In the genomic region with DNA sequence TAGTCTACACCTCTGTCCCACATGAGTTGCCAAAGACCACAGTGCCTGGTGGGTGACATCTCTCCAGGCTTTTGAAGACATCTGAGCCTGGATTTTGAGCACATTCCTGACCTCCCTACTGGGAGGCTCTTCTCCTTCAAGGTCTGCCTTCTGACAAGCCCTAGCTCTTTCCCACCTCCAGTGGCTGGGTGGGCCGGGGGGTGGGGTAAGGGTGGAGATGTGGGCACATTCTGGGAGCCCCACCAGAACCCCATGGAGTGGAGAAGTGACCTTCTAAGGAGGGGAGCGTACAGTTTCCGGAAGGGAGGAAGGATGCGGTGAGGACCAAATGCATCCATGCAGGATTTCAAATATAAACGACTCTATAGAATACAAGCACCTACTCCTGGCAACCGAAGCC, we compare ENCODE assay signal across 2 cellular contexts.
TF ChIP-seq lines count a peak whose summit lies in the region.

No MANE protein-coding gene starts in this region.

TF ChIP-seq in A549, 52 proteins besides CTCF, POLR2A, EP300 and RAD21:
- TF ChIP-seq FOXS1 (CRISPR knock-in tag; IDR thresholded peaks at IDR 0.05) (no peak), CBX2 (IDR thresholded peaks at IDR 0.05; ENCODE audit: borderline replicate concordance, low read depth) (no peak), TP53 (CRISPR knock-in tag; IDR thresholded peaks at IDR 0.05) (no peak), MYC (IDR thresholded peaks at IDR 0.05; ENCODE audit: borderline replicate concordance, low read length) (no peak), JUNB (IDR thresholded peaks at IDR 0.05) (no peak), EHMT2 (IDR thresholded peaks at IDR 0.05; ENCODE audit: low read depth) (no peak), RFX5 (IDR thresholded peaks at IDR 0.05) (no peak), ZNF302 (CRISPR knock-in tag; IDR thresholded peaks at IDR 0.05) (no peak), POLR2AphosphoS2 (conservative IDR thresholded peaks at IDR 0.05; ENCODE audit: low read length) (no peak), KDM1A (IDR thresholded peaks at IDR 0.05; ENCODE audit: low read depth) (no peak), RARB (CRISPR knock-in tag; IDR thresholded peaks at IDR 0.05) (no peak), REST (IDR thresholded peaks at IDR 0.05) (no peak), NFE2L2 (conservative IDR thresholded peaks at IDR 0.05; ENCODE audit: low read length) (no peak), PBX3 (IDR thresholded peaks at IDR 0.05) (no peak), TFCP2L1 (CRISPR knock-in tag; IDR thresholded peaks at IDR 0.05) (no peak), PHF8 (IDR thresholded peaks at IDR 0.05; ENCODE audit: borderline replicate concordance, low read depth) (no peak), ZFP36 (IDR thresholded peaks at IDR 0.05; ENCODE audit: borderline replicate concordance, partially characterized antibody) (no peak), ZSCAN20 (CRISPR knock-in tag; IDR thresholded peaks at IDR 0.05) (no peak), NPAS2 (CRISPR knock-in tag; IDR thresholded peaks at IDR 0.05; ENCODE audit: borderline replicate concordance) (no peak)
- TF ChIP-seq, protein P1, sequence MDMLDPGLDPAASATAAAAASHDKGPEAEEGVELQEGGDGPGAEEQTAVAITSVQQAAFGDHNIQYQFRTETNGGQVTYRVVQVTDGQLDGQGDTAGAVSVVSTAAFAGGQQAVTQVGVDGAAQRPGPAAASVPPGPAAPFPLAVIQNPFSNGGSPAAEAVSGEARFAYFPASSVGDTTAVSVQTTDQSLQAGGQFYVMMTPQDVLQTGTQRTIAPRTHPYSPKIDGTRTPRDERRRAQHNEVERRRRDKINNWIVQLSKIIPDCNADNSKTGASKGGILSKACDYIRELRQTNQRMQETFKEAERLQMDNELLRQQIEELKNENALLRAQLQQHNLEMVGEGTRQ (IDR thresholded peaks at IDR 0.05) = no peak

TF ChIP-seq in H1, 55 proteins besides CTCF, POLR2A, EP300 and RAD21:
- TF ChIP-seq CHD7 (IDR thresholded peaks at IDR 0.05; ENCODE audit: insufficient replicate concordance, low read length) = no peak
- no peak for TF ChIP-seq EZH2 (IDR thresholded peaks at IDR 0.05; ENCODE audit: low read depth, low read length, severe bottlenecking)
- no peak for TF ChIP-seq CBX8 (IDR thresholded peaks at IDR 0.05; ENCODE audit: borderline replicate concordance, low read depth, low read length)
- TF ChIP-seq, protein P1 (IDR thresholded peaks at IDR 0.05; ENCODE audit: low read length) = no peak
- no peak for TF ChIP-seq E2F6 (IDR thresholded peaks at IDR 0.05)
- no peak for TF ChIP-seq KDM5A (IDR thresholded peaks at IDR 0.05; ENCODE audit: low read length)
- TF ChIP-seq ZNF274 (IDR thresholded peaks at IDR 0.05; ENCODE audit: borderline replicate concordance, extremely low read depth, low read length) = no peak
- TF ChIP-seq KDM4A (IDR thresholded peaks at IDR 0.05; ENCODE audit: low read depth, low read length, severe bottlenecking) = no peak
- TF ChIP-seq HDAC2 (IDR thresholded peaks at IDR 0.05; ENCODE audit: borderline replicate concordance in 1 of 2, low read depth in 2 of 2, low read length in 2 of 2) = no peak
- TF ChIP-seq CTBP2 (IDR thresholded peaks at IDR 0.05; ENCODE audit: borderline replicate concordance, insufficient read depth, insufficient read length, low read length) = no peak
- TF ChIP-seq SIRT6 (IDR thresholded peaks at IDR 0.05; ENCODE audit: low read length) = no peak
TF ChIP-seq in H1: peak in this region for 0.
